ENCODE assay signal across 12 cellular contexts in the genomic region with DNA sequence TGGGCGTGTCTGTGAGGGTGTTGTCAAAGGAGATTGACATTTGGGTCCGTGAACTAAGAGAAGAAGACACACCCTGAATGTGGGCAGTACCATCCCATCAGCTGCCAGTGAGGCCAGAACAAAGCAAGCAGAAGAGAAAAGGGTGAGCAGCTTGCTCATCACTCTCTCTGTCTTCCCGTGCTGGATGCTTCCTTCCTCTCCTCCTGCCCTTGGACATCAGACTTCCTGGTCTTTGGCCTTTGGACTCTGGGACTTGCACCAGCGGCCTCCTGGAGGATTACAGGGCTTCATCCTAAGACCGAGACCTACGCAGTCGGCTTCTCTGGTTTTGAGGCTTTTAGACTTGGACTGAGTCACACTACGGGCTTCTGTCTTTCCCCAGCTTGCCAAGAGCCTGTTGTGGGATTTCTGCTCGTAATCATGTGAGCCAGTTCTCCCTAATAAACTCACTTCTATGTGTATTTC. TPM values are rescaled to one million over a fixed set of nuclear protein-coding genes. Genes with fewer than 3 reads are reported as not detected.
A peak's percentile ranks its signal among the peaks of the same experiment; 100 is the strongest.
DNase-seq lines count a peak whose midpoint lies in the region; ATAC-seq, FAIRE-seq and TF ChIP-seq lines count a peak whose summit lies in the region.
"Had no signal": no experiment of that assay in that cellular context is flagged by ENCODE, and none has a peak within 500 bp of the region (broad histone marks: within the 10 kb centered on the region; RNA-seq: fewer than 3 reads in every experiment).

No MANE protein-coding gene starts in this region.

- peaks cover 10% of the 10 kb centered on the region for H3K27me3 Mint-ChIP-seq in GM23338 (ENCODE audit: insufficient read depth, low read depth, poor library complexity)

- no peak overlapping the region for H3K4me3 Mint-ChIP-seq in GM23338
- H3K4me3 Mint-ChIP-seq: HFFc6 had no signal

- H3K9me2 ChIP-seq in GM23338 (ENCODE audit: insufficient read depth): no peaks in the 10 kb centered on the region

- ATAC-seq in GM23338 (peak; percentile 79), Panc1 (peak; percentile 69)

- CTCF ChIA-PET in Panc1 (lab: Charles Lee): no interaction called here

- H4K20me1 ChIP-seq in GM23338 (replicated peaks; ENCODE audit: insufficient read depth): no peaks in the 10 kb centered on the region

- H3K79me2 ChIP-seq in GM23338 (replicated peaks; ENCODE audit: insufficient read depth) (no peaks in the 10 kb centered on the region), parathyroid adenoma (no peaks in the 10 kb centered on the region)

- H3K4me2 ChIP-seq in GM23338 (0 out of 2 replicates have a peak overlapping the region, but pooled peaks have one; percentile 15), parathyroid adenoma (ENCODE audit: low read length) (no peak overlapping the region)

- no peak overlapping the region for H3K27ac Mint-ChIP-seq in GM23338
- H3K27ac Mint-ChIP-seq: HFFc6 had no signal

- 0 out of 3 replicates have a peak, but pooled peaks cover 2% of the 10 kb centered on the region for H3K36me3 Mint-ChIP-seq in GM23338 (ENCODE audit: low read depth)

- no peak overlapping the region for H3K4me3 ChIP-seq in GM23338
- H3K4me3 ChIP-seq in Panc1 (ENCODE audit: low read depth in 2 of 2, low read length in 2 of 2): no peak overlapping the region
- H3K4me3 ChIP-seq in parathyroid adenoma (ENCODE audit: low read depth, low read length): no peak overlapping the region

- TF ChIP-seq CTCF in GM23338 (conservative IDR thresholded peaks at IDR 0.05; ENCODE audit: low read depth in 2 of 2): no peak
- TF ChIP-seq CTCF in Panc1 (IDR thresholded peaks at IDR 0.05): no peak
- no peak for TF ChIP-seq CTCF in parathyroid adenoma (IDR thresholded peaks at IDR 0.05)

- no peak overlapping the region for H3K9ac ChIP-seq in parathyroid adenoma

- intact Hi-C loops in Panc1 (cut with micrococcal nuclease; ENCODE audit: unreplicated experiment): no loop called here

- H3K27ac ChIP-seq in GM23338 (ENCODE audit: low read depth) (no peak overlapping the region), Panc1 (ENCODE audit: low read length) (no peak overlapping the region), parathyroid adenoma (peak overlapping the region; percentile 36)
- H3K27ac ChIP-seq: neutrophil had no signal

- H3K27me3 ChIP-seq in GM23338 (ENCODE audit: insufficient read depth) (no peaks in the 10 kb centered on the region), Panc1 (ENCODE audit: control insufficient read depth, insufficient read depth, low read length) (peaks cover 3% of the 10 kb centered on the region), parathyroid adenoma (ENCODE audit: control insufficient read depth, insufficient read depth, low read length) (no peaks in the 10 kb centered on the region)

- H3F3A ChIP-seq in GM23338 (replicated peaks; ENCODE audit: low read depth): no peaks in the 10 kb centered on the region

- POLR2A ChIA-PET in Panc1 (lab: Charles Lee): no interaction called here

- no TSS peak for BruUV-seq in Panc1 (replicated peaks; lab: Mats Ljungman, UMichigan)

- in situ Hi-C loops in Panc1 (cut with HindIII; ENCODE audit: low pct_unique_long_range_greater_than_20kb, low sequenced_read_pairs): no loop called here

- H3K9me3 ChIP-seq in Panc1 (ENCODE audit: control insufficient read depth, insufficient read depth, low read depth, low read length) (no peaks in the 10 kb centered on the region), parathyroid adenoma (ENCODE audit: control insufficient read depth, low read length) (no peaks in the 10 kb centered on the region)
- H3K9me3 ChIP-seq: neutrophil had no signal

- no peak for FAIRE-seq in HTR-8/SVneo (lab: Jason Lieb, UNC)

- DNase-seq in GM23338 (ENCODE audit: low spot score) (peak; percentile 48), Panc1 (ENCODE audit: low read depth, low spot score) (no peak), fibroblast of gingiva (ENCODE audit: low read depth) (peak; percentile 14), DMS79 treated with DMSO at 0.1 percent for 48 hours (lab: John Stamatoyannopoulos, UW) (no peak), midbrain (lab: John Stamatoyannopoulos, UW) (no peak), HTR-8/SVneo (ENCODE audit: insufficient read length, low spot score) (no peak), NCI-H1930 (lab: John Stamatoyannopoulos, UW) (no peak)
- DNase-seq: cortex of kidney, HFFc6, NCI-H1436 had no signal

- no peaks in the 10 kb centered on the region for H3K36me3 ChIP-seq in GM23338 (ENCODE audit: insufficient read depth)
- no peaks in the 10 kb centered on the region for H3K36me3 ChIP-seq in Panc1 (ENCODE audit: control insufficient read depth, insufficient read depth, low read length)
- H3K36me3 ChIP-seq in parathyroid adenoma (ENCODE audit: control insufficient read depth, insufficient read depth, low read length): no peaks in the 10 kb centered on the region

- H3K4me1 ChIP-seq in GM23338 (ENCODE audit: insufficient read depth) (peaks cover 3% of the 10 kb centered on the region; the same call in 1 of the 2 replicates), Panc1 (ENCODE audit: control insufficient read depth, insufficient read depth, low read length) (no peaks in the 10 kb centered on the region), parathyroid adenoma (no peaks in the 10 kb centered on the region)

- no peaks in the 10 kb centered on the region for H3K9me3 Mint-ChIP-seq in GM23338
- H3K9me3 Mint-ChIP-seq: HFFc6 had no signal

- peaks cover 5% of the 10 kb centered on the region; the same call in 2 of the 3 replicates for H3K4me1 Mint-ChIP-seq in GM23338

- no peak overlapping the region for H2AFZ ChIP-seq in GM23338
- no peak overlapping the region for H2AFZ ChIP-seq in parathyroid adenoma

TF ChIP-seq in GM23338, 12 proteins besides CTCF, POLR2A, EP300 and RAD21 (continues in another document):
- TF ChIP-seq EZH2phosphoT487 (IDR thresholded peaks at IDR 0.05; ENCODE audit: unreplicated experiment) (no peak), CREB1 (CRISPR knock-in tag; IDR thresholded peaks at IDR 0.05; ENCODE audit: low read depth) (no peak), ZNF331 (CRISPR knock-in tag; IDR thresholded peaks at IDR 0.05; ENCODE audit: low read depth) (no peak), STAT1 (IDR thresholded peaks at IDR 0.05; ENCODE audit: unreplicated experiment) (no peak), ETS1 (IDR thresholded peaks at IDR 0.05) (no peak), ZNF114 (CRISPR knock-in tag; IDR thresholded peaks at IDR 0.05) (no peak), JUNB (IDR thresholded peaks at IDR 0.05; ENCODE audit: unreplicated experiment) (no peak), EZH2 (IDR thresholded peaks at IDR 0.05; ENCODE audit: low read depth, unreplicated experiment) (no peak)

RNA-seq across cellular contexts. Expression of gene APOL2, which starts 18.8 kb away (rescaled TPM):
- total RNA-seq in GM23338 (2014; rRNA removed; shearing (Covaris generic)): 10.4 and 12.4 TPM in 2 replicates
- polyA plus RNA-seq in GM23338 (2016; fragmentation: Nextera tagmentation; extraction: Ambion mirVana): 4.9 and 5.5 TPM in 2 replicates
- total RNA-seq in Panc1 (2021; ENCODE audit: unreplicated experiment): 34.4 TPM
- 24.6 TPM for polyA plus RNA-seq in Panc1 (2012; ENCODE audit: insufficient read length)

RNA-seq across cellular contexts. Expression of gene APOL4, which starts 18.9 kb away (rescaled TPM):
- total RNA-seq in GM23338 (2014; rRNA removed; shearing (Covaris generic)): not detected in 2 replicates
- not detected in 2 replicates for polyA plus RNA-seq in GM23338 (2016; fragmentation: Nextera tagmentation; extraction: Ambion mirVana)
- total RNA-seq in Panc1 (2021; ENCODE audit: unreplicated experiment): not detected
- not detected for polyA plus RNA-seq in Panc1 (2012; ENCODE audit: insufficient read length)
- total RNA-seq: HFFc6 had no signal

RNA-seq across cellular contexts. Expression of gene APOL1, which starts 32.4 kb away (rescaled TPM):
- total RNA-seq in GM23338 (2014; rRNA removed; shearing (Covaris generic)): not detected in 2 replicates
- polyA plus RNA-seq in GM23338 (2016; fragmentation: Nextera tagmentation; extraction: Ambion mirVana): 0.11 and 0.23 TPM in 2 replicates
- total RNA-seq in Panc1 (2021; ENCODE audit: unreplicated experiment): 16.0 TPM
- polyA plus RNA-seq in Panc1 (2012; ENCODE audit: insufficient read length): 11.9 TPM

RNA-seq across cellular contexts. Expression of gene APOL3, which starts 59.9 kb away (rescaled TPM):
- total RNA-seq in GM23338 (2014; rRNA removed; shearing (Covaris generic)): not detected in 2 replicates
- polyA plus RNA-seq in GM23338 (2016; fragmentation: Nextera tagmentation; extraction: Ambion mirVana): not detected in 2 replicates
- 3.2 TPM for total RNA-seq in Panc1 (2021; ENCODE audit: unreplicated experiment)
- polyA plus RNA-seq in Panc1 (2012; ENCODE audit: insufficient read length): 2.8 TPM

Comparison
In these comparisons a context has a peak if more than half of its experiments do, and no peak if none do; other contexts are left out.
1. DNase-seq: peak in GM23338 (single experiment) and fibroblast of gingiva (single experiment); none in Panc1 (single experiment), DMS79 treated with DMSO at 0.1 percent for 48 hours (single experiment), midbrain (single experiment), HTR-8/SVneo (single experiment) and NCI-H1930 (0 of 2).
2. RNA of gene APOL1, which starts 32.4 kb away (total RNA-seq): 16.0 TPM in Panc1 (single experiment); not detected in GM23338; every median in the first group is over 10 times any median in the second.